Comparison of ENCODE assay signal across 9 cellular contexts in the genomic region with DNA sequence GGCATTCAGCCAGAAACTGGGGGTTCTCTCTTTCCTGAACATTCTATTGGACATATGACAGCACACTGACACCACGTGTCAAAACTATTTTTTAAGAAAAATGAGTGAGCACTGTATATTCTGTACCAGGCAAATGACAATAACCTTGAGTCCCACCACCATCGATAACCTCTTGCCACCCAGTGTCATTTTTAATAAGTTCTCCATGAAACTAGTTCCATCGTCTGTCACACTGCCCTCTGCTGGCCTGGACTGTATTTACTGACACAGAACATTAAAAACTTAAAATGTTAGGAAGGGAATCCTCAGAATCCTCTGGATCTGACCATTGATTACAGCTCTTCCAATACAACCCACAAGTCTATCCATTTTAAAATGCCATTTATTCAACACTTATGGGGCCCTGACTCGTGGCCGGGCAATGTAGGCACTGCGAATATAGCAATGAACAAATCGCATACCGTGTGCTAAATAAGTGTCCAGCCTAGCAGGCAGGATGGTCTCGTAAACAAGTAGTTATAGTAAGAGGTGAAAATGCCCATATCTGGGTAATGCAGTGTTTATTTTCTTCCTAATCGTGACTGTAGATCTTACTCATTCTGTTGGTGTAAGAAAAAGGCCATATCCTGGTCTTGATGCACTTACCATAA. TPM values are rescaled to one million over a fixed set of nuclear protein-coding genes. Genes with fewer than 3 reads are reported as not detected.
A peak's percentile ranks its signal among the peaks of the same experiment; 100 is the strongest.
DNase-seq lines count a peak whose midpoint lies in the region; ATAC-seq, FAIRE-seq and TF ChIP-seq lines count a peak whose summit lies in the region.
"Had no signal": no experiment of that assay in that cellular context is flagged by ENCODE, and none has a peak within 500 bp of the region (broad histone marks: within the 10 kb centered on the region; RNA-seq: fewer than 3 reads in every experiment).

No MANE protein-coding gene starts in this region.

- peak; percentile 53 for TF ChIP-seq RAD21 in HCT116 (IDR thresholded peaks at IDR 0.05; ENCODE audit: low read depth)

- CTCF ChIA-PET in HCT116 (lab: Charles Lee) = interaction anchor here (0.6 to 1.0 kb wide), 3 partner anchors 9 to 119 kb away, joined by 3 to 4 read pairs (median 3); no protein-coding TSS in a partner anchor

- peak; percentile 58 to 81 (median 67); a peak in 5 of 6 replicates for TF ChIP-seq CTCF in HCT116 (IDR thresholded peaks at IDR 0.05 in 2 of 3, conservative IDR thresholded peaks at IDR 0.05 in 1 of 3; ENCODE audit: borderline replicate concordance in 1 of 3, insufficient read depth in 1 of 3, low read depth in 2 of 3, low read length in 2 of 3)
- peak; percentile 55 to 80 for TF ChIP-seq CTCF in brain (conservative IDR thresholded peaks at IDR 0.05)

- no peaks in the 10 kb centered on the region for H3K9me2 ChIP-seq in HCT116 (ENCODE audit: insufficient read depth)

- no TSS peak for BruUV-seq in HCT116 (replicated peaks; lab: Mats Ljungman, UMichigan)

- H3K4me2 ChIP-seq in HCT116 (ENCODE audit: low read length) = no peak overlapping the region

- DNase-seq in COLO829 (ENCODE audit: low spot score) (peak; percentile 17), HCT116 (ENCODE audit: low read depth, low spot score) (peak; percentile 28), SJCRH30 (peak; percentile 27 to 58), occipital lobe (lab: John Stamatoyannopoulos, UW) (no peak), GM19240 (ENCODE audit: insufficient read length, low spot score) (no peak)
- peak; percentile 51 to 65 for DNase-seq in stimulated activated CD4-positive, alpha-beta T cell treated with anti-CD3 and anti-CD28 coated beads, Interleukin-2, amount 100 ng/mL, for 24 hours

- H3K9me3 Mint-ChIP-seq in brain = no peaks in the 10 kb centered on the region

- no peak overlapping the region for H3K4me3 ChIP-seq in HCT116 (replicated peaks in 1 of 2; ENCODE audit: low read depth in 1 of 2, low read length in 2 of 2)
- H3K4me3 ChIP-seq in SJCRH30 = no peak overlapping the region
- H3K4me3 ChIP-seq: SK-N-MC had no signal

- RAD21 ChIA-PET in HCT116 (lab: Charles Lee; ENCODE audit: low non-redundant PET in 1 of 2, low total read pairs in 2 of 2, uncharacterized antibody in 2 of 2, unreplicated experiment in 2 of 2) = no interaction called here

- no peaks in the 10 kb centered on the region for H3K79me2 ChIP-seq in HCT116 (ENCODE audit: insufficient read depth, low read length)

- no peaks in the 10 kb centered on the region for H3K4me1 ChIP-seq in HCT116 (ENCODE audit: control insufficient read depth in 1 of 2, insufficient read depth in 2 of 2, low read length in 2 of 2)
- H3K4me1 ChIP-seq in SJCRH30 = no peaks in the 10 kb centered on the region

- no peak overlapping the region for H3K4me3 Mint-ChIP-seq in brain

- H3K9me3 ChIP-seq in HCT116 (ENCODE audit: control insufficient read depth in 1 of 2, insufficient read depth in 1 of 2, low read depth in 1 of 2, low read length in 2 of 2) (no peaks in the 10 kb centered on the region), SJCRH30 (replicated peaks) (no peaks in the 10 kb centered on the region)

- ATAC-seq in HCT116 = peak; percentile 58

- H3K27me3 ChIP-seq in HCT116 (ENCODE audit: insufficient read depth, low read length) (peaks cover 5% of the 10 kb centered on the region; the same call in 1 of the 2 replicates), SJCRH30 (no peaks in the 10 kb centered on the region)

- H3K27ac Mint-ChIP-seq in brain = no peak overlapping the region

- H3K27ac ChIP-seq in HCT116 (ENCODE audit: low read depth, low read length) (no peak overlapping the region), SJCRH30 (no peak overlapping the region)
- H3K27ac ChIP-seq: SK-N-MC had no signal

- intact Hi-C loops in HCT116 (cut with micrococcal nuclease) = loop anchor here (1.0 kb wide), 3 partner anchors 194 to 497 kb away; no protein-coding TSS in a partner anchor

- no peaks in the 10 kb centered on the region for H3K4me1 Mint-ChIP-seq in brain

- H3K36me3 ChIP-seq in HCT116 (ENCODE audit: control insufficient read depth in 1 of 2, insufficient read depth in 2 of 2, low read length in 2 of 2) (no peaks in the 10 kb centered on the region), SJCRH30 (no peaks in the 10 kb centered on the region)

- TF ChIP-seq POLR2A in HCT116 (IDR thresholded peaks at IDR 0.05; ENCODE audit: borderline replicate concordance, extremely low read depth, insufficient read depth, insufficient read length) = no peak

- FAIRE-seq in islet of Langerhans (lab: Jason Lieb, UNC) = peak; percentile 90

- no peaks in the 10 kb centered on the region for H3K36me3 Mint-ChIP-seq in brain

- POLR2A ChIA-PET in HCT116 (lab: Charles Lee) = no interaction called here

- H4K20me1 ChIP-seq in HCT116 (ENCODE audit: insufficient read depth) = no peaks in the 10 kb centered on the region

- no peak overlapping the region for H3K9ac ChIP-seq in HCT116 (ENCODE audit: low read length)

- H3K27me3 Mint-ChIP-seq in brain = peaks cover 23% of the 10 kb centered on the region

- H2AFZ ChIP-seq in HCT116 (ENCODE audit: low read depth, low read length, poor library complexity, severe bottlenecking) = no peak overlapping the region

TF ChIP-seq in HCT116, 20 proteins besides CTCF, POLR2A, EP300 and RAD21:
- TF ChIP-seq ZFX (IDR thresholded peaks at IDR 0.05) (no peak), SP1 (IDR thresholded peaks at IDR 0.05; ENCODE audit: low read depth) (no peak), EGR1 (IDR thresholded peaks at IDR 0.05; ENCODE audit: low read depth) (no peak), SIN3A (IDR thresholded peaks at IDR 0.05; ENCODE audit: low read depth) (no peak), CBX3 (IDR thresholded peaks at IDR 0.05; ENCODE audit: low read depth) (no peak)
- TF ChIP-seq, protein P1, sequence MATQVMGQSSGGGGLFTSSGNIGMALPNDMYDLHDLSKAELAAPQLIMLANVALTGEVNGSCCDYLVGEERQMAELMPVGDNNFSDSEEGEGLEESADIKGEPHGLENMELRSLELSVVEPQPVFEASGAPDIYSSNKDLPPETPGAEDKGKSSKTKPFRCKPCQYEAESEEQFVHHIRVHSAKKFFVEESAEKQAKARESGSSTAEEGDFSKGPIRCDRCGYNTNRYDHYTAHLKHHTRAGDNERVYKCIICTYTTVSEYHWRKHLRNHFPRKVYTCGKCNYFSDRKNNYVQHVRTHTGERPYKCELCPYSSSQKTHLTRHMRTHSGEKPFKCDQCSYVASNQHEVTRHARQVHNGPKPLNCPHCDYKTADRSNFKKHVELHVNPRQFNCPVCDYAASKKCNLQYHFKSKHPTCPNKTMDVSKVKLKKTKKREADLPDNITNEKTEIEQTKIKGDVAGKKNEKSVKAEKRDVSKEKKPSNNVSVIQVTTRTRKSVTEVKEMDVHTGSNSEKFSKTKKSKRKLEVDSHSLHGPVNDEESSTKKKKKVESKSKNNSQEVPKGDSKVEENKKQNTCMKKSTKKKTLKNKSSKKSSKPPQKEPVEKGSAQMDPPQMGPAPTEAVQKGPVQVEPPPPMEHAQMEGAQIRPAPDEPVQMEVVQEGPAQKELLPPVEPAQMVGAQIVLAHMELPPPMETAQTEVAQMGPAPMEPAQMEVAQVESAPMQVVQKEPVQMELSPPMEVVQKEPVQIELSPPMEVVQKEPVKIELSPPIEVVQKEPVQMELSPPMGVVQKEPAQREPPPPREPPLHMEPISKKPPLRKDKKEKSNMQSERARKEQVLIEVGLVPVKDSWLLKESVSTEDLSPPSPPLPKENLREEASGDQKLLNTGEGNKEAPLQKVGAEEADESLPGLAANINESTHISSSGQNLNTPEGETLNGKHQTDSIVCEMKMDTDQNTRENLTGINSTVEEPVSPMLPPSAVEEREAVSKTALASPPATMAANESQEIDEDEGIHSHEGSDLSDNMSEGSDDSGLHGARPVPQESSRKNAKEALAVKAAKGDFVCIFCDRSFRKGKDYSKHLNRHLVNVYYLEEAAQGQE (IDR thresholded peaks at IDR 0.05; ENCODE audit: low read depth) = no peak

RNA-seq across cellular contexts. Expression of a gene that starts 35.9 kb away (rescaled TPM):
- total RNA-seq in HCT116 (2021; ENCODE audit: unreplicated experiment) = 0.71 TPM
- 0.43 and 1.8 TPM in 2 replicates for polyA plus RNA-seq in HCT116 (2012)
- 0.04 TPM in 1 of 2 replicates, not detected in the other for total RNA-seq in SJCRH30 (2014; rRNA removed; shearing (Covaris generic))
- polyA plus RNA-seq in brain (ENCODE audit: insufficient read depth, low read depth, low replicate concordance) = 2.9 TPM
- 25.7 TPM for total RNA-seq in occipital lobe

Comparison
In these comparisons a context has a peak if more than half of its experiments do, and no peak if none do; other contexts are left out.
1. DNase-seq: peak in COLO829 (single experiment), HCT116 (single experiment), SJCRH30 (2 of 2) and stimulated activated CD4-positive, alpha-beta T cell treated with anti-CD3 and anti-CD28 coated beads, Interleukin-2, amount 100 ng/mL, for 24 hours (2 of 2); none in occipital lobe (single experiment) and GM19240 (single experiment).
2. RNA of a gene that starts 35.9 kb away (total RNA-seq): 25.7 TPM in occipital lobe (single experiment); 0.71 TPM in HCT116 (single experiment) and 0.04 TPM in SJCRH30; every median in the first group is over 10 times any median in the second.